ENCODE assay signal across 1 cellular context in genomic region chr7:75946207-75946855, GRCh38.
TF ChIP-seq lines count a peak whose summit lies in the region.

No MANE protein-coding gene starts in this region.

TF ChIP-seq in HepG2, 621 proteins besides CTCF, POLR2A, EP300 and RAD21:
- TF ChIP-seq HIC2 (CRISPR knock-in tag; IDR thresholded peaks at IDR 0.05; ENCODE audit: low read depth) = no peak
- TF ChIP-seq SPEN (CRISPR knock-in tag; IDR thresholded peaks at IDR 0.05; ENCODE audit: low read depth) = no peak
- no peak for TF ChIP-seq MTA3 (CRISPR knock-in tag; IDR thresholded peaks at IDR 0.05)
- no peak for TF ChIP-seq SMARCC2 (IDR thresholded peaks at IDR 0.05)
- no peak for TF ChIP-seq ZNF773 (CRISPR knock-in tag; IDR thresholded peaks at IDR 0.05; ENCODE audit: borderline replicate concordance)
- TF ChIP-seq ZGPAT (CRISPR knock-in tag; IDR thresholded peaks at IDR 0.05) = no peak
- no peak for TF ChIP-seq ZNF350 (CRISPR knock-in tag; IDR thresholded peaks at IDR 0.05; ENCODE audit: borderline replicate concordance, low read depth)
- no peak for TF ChIP-seq PCBP2 (optimal IDR thresholded peaks at IDR 0.05; ENCODE audit: low read depth, low read length, poor library complexity, severe bottlenecking)
- no peak for TF ChIP-seq PRDM10 (CRISPR knock-in tag; IDR thresholded peaks at IDR 0.05; ENCODE audit: low read depth)
- TF ChIP-seq ZNF672 (CRISPR knock-in tag; IDR thresholded peaks at IDR 0.05) = no peak
- no peak for TF ChIP-seq ZNF562 (CRISPR knock-in tag; IDR thresholded peaks at IDR 0.05; ENCODE audit: borderline replicate concordance)
- no peak for TF ChIP-seq ZBTB21 (CRISPR knock-in tag; IDR thresholded peaks at IDR 0.05)
- no peak for TF ChIP-seq GRHL1 (CRISPR knock-in tag; conservative IDR thresholded peaks at IDR 0.05)
- no peak for TF ChIP-seq FIP1L1 (IDR thresholded peaks at IDR 0.05; ENCODE audit: borderline replicate concordance, insufficient read depth, low read depth, low read length)
- no peak for TF ChIP-seq NR2C2 (CRISPR knock-in tag; IDR thresholded peaks at IDR 0.05; ENCODE audit: borderline replicate concordance)
- TF ChIP-seq ZNF749 (CRISPR knock-in tag; IDR thresholded peaks at IDR 0.05; ENCODE audit: borderline replicate concordance) = no peak
